8 cellular contexts compared by ENCODE assay signal in the genomic region with DNA sequence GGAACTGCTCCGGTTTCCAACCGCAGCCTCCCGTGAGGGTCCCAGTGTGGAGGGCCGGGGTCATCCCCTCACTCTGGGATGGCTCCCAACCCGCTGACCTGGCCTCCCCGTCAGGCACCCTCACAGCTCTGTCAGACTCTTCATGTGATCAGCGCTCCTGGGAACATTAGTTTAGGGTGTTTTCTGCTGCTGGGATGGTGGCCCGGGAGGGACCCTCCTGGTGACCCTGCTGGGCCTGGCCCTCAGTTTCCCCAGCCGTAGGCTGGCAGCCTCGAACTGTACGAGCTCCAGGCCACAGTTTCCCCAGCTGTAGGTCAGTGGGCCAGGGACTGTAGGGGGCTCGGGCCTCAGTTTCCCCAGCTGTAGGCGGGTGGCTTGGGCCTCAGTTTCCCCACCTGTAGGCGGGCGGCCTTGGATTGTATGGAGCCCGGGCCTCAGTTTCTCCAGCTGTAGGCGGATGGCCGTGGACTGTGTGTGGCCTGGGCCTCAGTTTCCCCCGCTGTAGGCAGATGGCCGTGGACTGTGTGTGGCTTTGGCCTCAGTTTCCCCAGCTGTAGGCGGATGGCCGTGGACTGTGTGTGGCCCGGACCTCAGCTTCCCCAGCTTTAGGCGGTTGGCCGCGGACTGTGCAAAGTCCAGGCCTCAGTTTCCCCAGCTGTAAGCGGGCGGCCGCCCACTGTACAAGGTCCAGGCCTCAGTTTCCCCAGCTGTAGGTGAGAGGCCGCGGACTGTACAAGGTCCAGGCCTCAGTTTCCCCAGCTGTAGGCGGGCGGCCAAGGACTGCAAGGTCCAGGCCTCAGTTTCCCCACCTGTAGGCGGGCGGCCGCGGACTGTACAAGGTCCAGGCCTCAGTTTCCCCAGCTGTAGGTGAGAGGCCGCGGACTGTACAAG. TPM values are rescaled to one million over a fixed set of nuclear protein-coding genes. Genes with fewer than 3 reads are reported as not detected.
DNase-seq lines count a peak whose midpoint lies in the region; ATAC-seq, FAIRE-seq and TF ChIP-seq lines count a peak whose summit lies in the region.

No MANE protein-coding gene starts in this region.

- peaks cover 28% of the 10 kb centered on the region for H3K4me1 Mint-ChIP-seq in central memory CD8-positive, alpha-beta T cell

- peaks cover 22% of the 10 kb centered on the region for H3K36me3 Mint-ChIP-seq in central memory CD8-positive, alpha-beta T cell (ENCODE audit: insufficient read depth)

- H3K4me3 ChIP-seq in A549 (peak overlapping the region; percentile 53), HUES64 (ENCODE audit: low read length) (peak overlapping the region; percentile 62), muscle layer of colon (ENCODE audit: low read depth in 1 of 2, low read length in 2 of 2) (peak overlapping the region; percentile 63 to 79)

- TF ChIP-seq CTCF in A549 (IDR thresholded peaks at IDR 0.05): no peak

- peak overlapping the region; percentile 99 for H3K4me2 ChIP-seq in A549

- no peak for TF ChIP-seq EP300 in A549 (IDR thresholded peaks at IDR 0.05)

- DNase-seq in A549 (ENCODE audit: low read depth in 1 of 2, low spot score in 1 of 2) (no peak), H54 (ENCODE audit: insufficient read length, low spot score) (no peak), SHP77 treated with DMSO at 0.1 percent for 48 hours (lab: John Stamatoyannopoulos, UW) (no peak)
- no peak for DNase-seq in central memory CD8-positive, alpha-beta T cell (ENCODE audit: low spot score in 2 of 2)

- CTCF ChIA-PET in A549 (lab: Yijun Ruan, JAX): interaction anchor here (1.1 kb wide), 1 partner anchor 25 kb away, joined by 4 read pairs; no protein-coding TSS in a partner anchor

- no peak for FAIRE-seq in A549 (lab: Jason Lieb, UNC)
- FAIRE-seq in H54 (lab: Jason Lieb, UNC): no peak

- H3K9me3 ChIP-seq in A549 (no peaks in the 10 kb centered on the region), HUES64 (ENCODE audit: insufficient read depth, low read depth, low read length) (no peaks in the 10 kb centered on the region), muscle layer of colon (ENCODE audit: low read length) (no peaks in the 10 kb centered on the region)

- no peaks in the 10 kb centered on the region for H3K9me3 Mint-ChIP-seq in central memory CD8-positive, alpha-beta T cell

- POLR2A ChIA-PET in A549 (lab: Yijun Ruan, JAX): no interaction called here

- TF ChIP-seq RAD21 in A549 (conservative IDR thresholded peaks at IDR 0.05 in 1 of 2, IDR thresholded peaks at IDR 0.05 in 1 of 2): no peak

- ATAC-seq in A549 (no peak), HG03135 (IDR thresholded peaks at IDR 0.05; ENCODE audit: unreplicated experiment) (no peak), HG02981 (IDR thresholded peaks at IDR 0.05; ENCODE audit: unreplicated experiment) (no peak)
- ATAC-seq in central memory CD8-positive, alpha-beta T cell (replicated peaks; ENCODE audit: extremely low read depth, poor library complexity, severe bottlenecking): no peak

- H3K27me3 ChIP-seq in HUES64 (ENCODE audit: insufficient read depth, low read length): no peaks in the 10 kb centered on the region
- H3K27me3 ChIP-seq in muscle layer of colon (ENCODE audit: control insufficient read depth in 1 of 2, insufficient read depth in 2 of 2, low read length in 2 of 2): no peaks in the 10 kb centered on the region

- 91% methylated on average over 12 of the region's 39 CpGs for WGBS in A549 (ENCODE audit: missing lambda C conversion rate)
- WGBS in HUES64: 90% methylated on average over 39 of the region's 39 CpGs

- peak overlapping the region; percentile 23 for H3K4me3 Mint-ChIP-seq in central memory CD8-positive, alpha-beta T cell

- H3K4me1 ChIP-seq in A549 (peaks cover 40% of the 10 kb centered on the region), HUES64 (ENCODE audit: insufficient read depth, low read length) (peaks cover 14% of the 10 kb centered on the region), muscle layer of colon (ENCODE audit: insufficient read depth, low read length) (peaks cover 34% of the 10 kb centered on the region)

- no peaks in the 10 kb centered on the region for H3K27me3 Mint-ChIP-seq in central memory CD8-positive, alpha-beta T cell

- H3K27ac Mint-ChIP-seq in central memory CD8-positive, alpha-beta T cell (ENCODE audit: low read depth): no peak overlapping the region

- H3K36me3 ChIP-seq in HUES64 (ENCODE audit: insufficient read depth, low read length) (peaks cover 18% of the 10 kb centered on the region), muscle layer of colon (ENCODE audit: insufficient read depth, low read length) (peaks cover 11% of the 10 kb centered on the region)

- H3K27ac ChIP-seq in A549 (peak overlapping the region; percentile 87 to 97), HUES64 (ENCODE audit: low read depth, low read length) (no peak overlapping the region; the same call in 1 of the 2 replicates), muscle layer of colon (ENCODE audit: low read depth, low read length) (peak overlapping the region; percentile 71)

- H3K9ac ChIP-seq in HUES64 (ENCODE audit: low read depth, low read length) (no peak overlapping the region), muscle layer of colon (ENCODE audit: low read length) (no peak overlapping the region)

- TF ChIP-seq POLR2A in A549 (IDR thresholded peaks at IDR 0.05; ENCODE audit: low read length): no peak
- TF ChIP-seq POLR2A in H54 (IDR thresholded peaks at IDR 0.05; ENCODE audit: low read depth, low read length): no peak

TF ChIP-seq in A549, 52 proteins besides CTCF, POLR2A, EP300 and RAD21 (continues in another document):
- no peak for TF ChIP-seq NPAS2 (CRISPR knock-in tag; IDR thresholded peaks at IDR 0.05; ENCODE audit: borderline replicate concordance)
- TF ChIP-seq, protein P1, sequence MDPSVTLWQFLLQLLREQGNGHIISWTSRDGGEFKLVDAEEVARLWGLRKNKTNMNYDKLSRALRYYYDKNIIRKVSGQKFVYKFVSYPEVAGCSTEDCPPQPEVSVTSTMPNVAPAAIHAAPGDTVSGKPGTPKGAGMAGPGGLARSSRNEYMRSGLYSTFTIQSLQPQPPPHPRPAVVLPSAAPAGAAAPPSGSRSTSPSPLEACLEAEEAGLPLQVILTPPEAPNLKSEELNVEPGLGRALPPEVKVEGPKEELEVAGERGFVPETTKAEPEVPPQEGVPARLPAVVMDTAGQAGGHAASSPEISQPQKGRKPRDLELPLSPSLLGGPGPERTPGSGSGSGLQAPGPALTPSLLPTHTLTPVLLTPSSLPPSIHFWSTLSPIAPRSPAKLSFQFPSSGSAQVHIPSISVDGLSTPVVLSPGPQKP (IDR thresholded peaks at IDR 0.05; ENCODE audit: low read depth, low read length): no peak
- TF ChIP-seq, protein P2, sequence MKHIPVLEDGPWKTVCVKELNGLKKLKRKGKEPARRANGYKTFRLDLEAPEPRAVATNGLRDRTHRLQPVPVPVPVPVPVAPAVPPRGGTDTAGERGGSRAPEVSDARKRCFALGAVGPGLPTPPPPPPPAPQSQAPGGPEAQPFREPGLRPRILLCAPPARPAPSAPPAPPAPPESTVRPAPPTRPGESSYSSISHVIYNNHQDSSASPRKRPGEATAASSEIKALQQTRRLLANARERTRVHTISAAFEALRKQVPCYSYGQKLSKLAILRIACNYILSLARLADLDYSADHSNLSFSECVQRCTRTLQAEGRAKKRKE (CRISPR knock-in tag; IDR thresholded peaks at IDR 0.05; ENCODE audit: low read depth): no peak
- TF ChIP-seq SREBF2 (IDR thresholded peaks at IDR 0.05): no peak
- no peak for TF ChIP-seq KDM1A (IDR thresholded peaks at IDR 0.05; ENCODE audit: low read depth)
- no peak for TF ChIP-seq JUN (IDR thresholded peaks at IDR 0.05)
- no peak for TF ChIP-seq RNF2 (IDR thresholded peaks at IDR 0.05; ENCODE audit: borderline replicate concordance, low read depth)

RNA-seq across cellular contexts. Expression of a gene that starts 1.3 kb away (rescaled TPM):
- polyA plus RNA-seq in A549 (2011; rRNA removed) (144 and 207 TPM in 2 replicates), A549 (2017; fragmentation: RNase III; extraction: RNeasy Plus Mini Kit Qiagen cat#74134 plus additional on column Dnase treatment) (264 to 299 TPM (median 285 TPM) in 3 replicates)
- 326 and 379 TPM in 2 replicates for polyA plus RNA-seq in A549 (2012; cell fraction: cytosol; rRNA removed)
- 472 and 807 TPM in 2 replicates for polyA plus RNA-seq in A549 (2012; cell fraction: nucleus; rRNA removed)
- 224 and 254 TPM in 2 replicates for polyA minus RNA-seq in A549 (2011; rRNA and poly(A)+ RNA removed)
- polyA plus RNA-seq in HUES64 (2013, experiment 1 of 2): 388 TPM
- polyA plus RNA-seq in HUES64 (2013, experiment 2 of 2): 354 TPM

RNA-seq across cellular contexts. Expression of a gene that starts 25.8 kb away (rescaled TPM):
- polyA plus RNA-seq in A549 (2011; rRNA removed) (2.6 and 3.2 TPM in 2 replicates), A549 (2017; fragmentation: RNase III; extraction: RNeasy Plus Mini Kit Qiagen cat#74134 plus additional on column Dnase treatment) (3.5 to 4.2 TPM (median 3.7 TPM) in 3 replicates)
- polyA plus RNA-seq in A549 (2012; cell fraction: cytosol; rRNA removed): 4.1 and 7.6 TPM in 2 replicates
- polyA plus RNA-seq in A549 (2012; cell fraction: nucleus; rRNA removed): 9.8 and 12.3 TPM in 2 replicates
- 4.2 and 6.4 TPM in 2 replicates for polyA minus RNA-seq in A549 (2011; rRNA and poly(A)+ RNA removed)
- polyA plus RNA-seq in HUES64 (2013, experiment 1 of 2): 34.9 TPM
- 47.1 TPM for polyA plus RNA-seq in HUES64 (2013, experiment 2 of 2)

RNA-seq across cellular contexts. Expression of a gene that starts 31.7 kb away (rescaled TPM):
- 0.15 and 0.31 TPM in 2 replicates for polyA plus RNA-seq in A549 (2011; rRNA removed)
- 0.16 and 0.26 TPM in 2 replicates for polyA plus RNA-seq in A549 (2012; cell fraction: cytosol; rRNA removed)
- polyA plus RNA-seq in A549 (2012; cell fraction: nucleus; rRNA removed): 4.7 and 5.9 TPM in 2 replicates
- 0.26 to 0.55 TPM (median 0.32 TPM) in 3 replicates for polyA plus RNA-seq in A549 (2017; fragmentation: RNase III; extraction: RNeasy Plus Mini Kit Qiagen cat#74134 plus additional on column Dnase treatment)
- not detected in 2 replicates for polyA minus RNA-seq in A549 (2011; rRNA and poly(A)+ RNA removed)
- 0.25 TPM for polyA plus RNA-seq in HUES64 (2013, experiment 1 of 2)
- polyA plus RNA-seq in HUES64 (2013, experiment 2 of 2): not detected

RNA-seq across cellular contexts. Expression of a gene that starts 44.9 kb away (rescaled TPM):
- polyA plus RNA-seq in A549 (2011; rRNA removed) (0.21 and 0.36 TPM in 2 replicates), A549 (2017; fragmentation: RNase III; extraction: RNeasy Plus Mini Kit Qiagen cat#74134 plus additional on column Dnase treatment) (0.18 to 0.39 TPM (median 0.24 TPM) in 3 replicates)
- polyA plus RNA-seq in A549 (2012; cell fraction: cytosol; rRNA removed): 0.53 and 0.69 TPM in 2 replicates
- 0.34 and 0.65 TPM in 2 replicates for polyA plus RNA-seq in A549 (2012; cell fraction: nucleus; rRNA removed)
- polyA minus RNA-seq in A549 (2011; rRNA and poly(A)+ RNA removed): 0.44 TPM in 1 of 2 replicates, not detected in the other
- polyA plus RNA-seq in HUES64 (2013, experiment 1 of 2): not detected
- not detected for polyA plus RNA-seq in HUES64 (2013, experiment 2 of 2)

RNA-seq across cellular contexts. Expression of a gene that starts 45.0 kb away (rescaled TPM):
- 38.3 and 46.5 TPM in 2 replicates for polyA plus RNA-seq in A549 (2011; rRNA removed)
- 44.9 and 58.4 TPM in 2 replicates for polyA plus RNA-seq in A549 (2012; cell fraction: cytosol; rRNA removed)
- polyA plus RNA-seq in A549 (2012; cell fraction: nucleus; rRNA removed): 75.9 and 95.3 TPM in 2 replicates
- 56.9 to 62.7 TPM (median 61.4 TPM) in 3 replicates for polyA plus RNA-seq in A549 (2017; fragmentation: RNase III; extraction: RNeasy Plus Mini Kit Qiagen cat#74134 plus additional on column Dnase treatment)
- polyA minus RNA-seq in A549 (2011; rRNA and poly(A)+ RNA removed): 43.2 and 57.3 TPM in 2 replicates
- polyA plus RNA-seq in HUES64 (2013, experiment 1 of 2): 0.55 TPM
- 0.32 TPM for polyA plus RNA-seq in HUES64 (2013, experiment 2 of 2)
